ENCODE assay signal across 2 cellular contexts in genomic region chr15:73750441-73750840, GRCh38.
TF ChIP-seq lines count a peak whose summit lies in the region.

No MANE protein-coding gene starts in this region.

TF ChIP-seq in GM23338, 12 proteins besides CTCF, POLR2A, EP300 and RAD21 (continued from another document):
- TF ChIP-seq ZNF462 (CRISPR knock-in tag; IDR thresholded peaks at IDR 0.05) (no peak), ETS1 (IDR thresholded peaks at IDR 0.05) (no peak), NANOG (IDR thresholded peaks at IDR 0.05; ENCODE audit: borderline replicate concordance) (no peak), STAT1 (IDR thresholded peaks at IDR 0.05; ENCODE audit: unreplicated experiment) (no peak), REST (IDR thresholded peaks at IDR 0.05; ENCODE audit: unreplicated experiment) (no peak), EZH2phosphoT487 (IDR thresholded peaks at IDR 0.05; ENCODE audit: unreplicated experiment) (no peak), EZH2 (IDR thresholded peaks at IDR 0.05; ENCODE audit: low read depth, unreplicated experiment) (no peak), ZNF114 (CRISPR knock-in tag; IDR thresholded peaks at IDR 0.05) (no peak), CREB1 (CRISPR knock-in tag; IDR thresholded peaks at IDR 0.05; ENCODE audit: low read depth) (no peak)

TF ChIP-seq in WTC11, 78 proteins besides CTCF, POLR2A, EP300 and RAD21 (continued from another document):
- TF ChIP-seq TCF7 (CRISPR knock-in tag; IDR thresholded peaks at IDR 0.05; ENCODE audit: low read depth) (no peak), SMAD3 (CRISPR knock-in tag; IDR thresholded peaks at IDR 0.05; ENCODE audit: borderline replicate concordance) (no peak), ELF4 (CRISPR knock-in tag; IDR thresholded peaks at IDR 0.05; ENCODE audit: low read depth) (no peak), ZNF219 (CRISPR knock-in tag; IDR thresholded peaks at IDR 0.05; ENCODE audit: borderline replicate concordance) (no peak), IRF2 (CRISPR knock-in tag; IDR thresholded peaks at IDR 0.05; ENCODE audit: borderline replicate concordance, low read depth) (no peak), RORB (CRISPR knock-in tag; IDR thresholded peaks at IDR 0.05) (no peak)
